ENCODE assay signal across 8 cellular contexts in the genomic region with DNA sequence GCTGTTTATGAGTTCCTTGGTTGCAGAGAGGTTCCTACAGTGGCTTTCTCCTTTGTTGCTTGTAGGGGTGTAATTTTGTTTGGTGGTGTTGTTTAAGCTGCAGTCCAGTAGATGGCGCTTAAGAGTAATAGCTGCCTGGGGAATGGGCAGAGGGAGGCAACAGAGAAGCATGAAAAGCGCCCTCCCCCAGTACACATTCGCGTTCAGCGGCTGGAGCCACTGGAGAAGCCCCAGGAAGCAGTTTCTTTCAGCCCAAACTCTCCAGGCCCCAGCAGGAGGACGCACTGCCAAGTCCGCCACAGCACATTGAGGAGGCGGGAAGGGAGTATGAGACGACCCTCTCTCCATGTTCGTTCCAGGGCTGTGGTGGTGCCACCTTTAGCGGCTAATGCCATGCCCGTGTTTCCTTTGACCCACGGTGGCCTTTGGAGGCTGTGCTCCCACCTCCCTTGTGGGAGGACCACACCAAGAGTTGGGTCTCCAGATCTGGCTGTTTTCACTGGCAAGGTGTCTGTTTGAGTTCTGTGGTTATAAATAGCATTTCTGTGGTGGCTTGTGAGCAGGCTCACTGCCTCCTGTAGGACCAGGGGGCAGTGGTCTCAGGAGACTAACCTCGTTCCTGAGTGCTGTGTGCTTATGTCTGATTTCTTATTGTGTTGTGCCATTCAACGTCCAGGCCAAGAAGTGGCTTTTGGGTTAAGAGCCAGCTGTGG.
DNase-seq lines count a peak whose midpoint lies in the region; ATAC-seq and TF ChIP-seq lines count a peak whose summit lies in the region.

No MANE protein-coding gene starts in this region.

- no peaks in the 10 kb centered on the region for H3K9me3 ChIP-seq in transverse colon

- H3K4me3 ChIP-seq in astrocyte of the spinal cord (ENCODE audit: low read depth, low read length), result no peak overlapping the region
- no peak overlapping the region for H3K4me3 ChIP-seq in transverse colon

- in situ Hi-C loops in astrocyte of the spinal cord (cut with HindIII; ENCODE audit: low sequenced_read_pairs), result no loop called here
- in situ Hi-C loops in transverse colon (cut with MboI; ENCODE audit: low pct_ligation_motif_present in 1 of 4, low pct_unique_long_range_greater_than_20kb in 1 of 4, low sequenced_read_pairs in 3 of 4), result no loop called here

- no peak for TF ChIP-seq EP300 in transverse colon (IDR thresholded peaks at IDR 0.05; ENCODE audit: low read depth)

- no peaks in the 10 kb centered on the region for H3K27me3 ChIP-seq in transverse colon

- no peak for TF ChIP-seq POLR2A in transverse colon (IDR thresholded peaks at IDR 0.05)

- intact Hi-C loops in transverse colon (cut with DNase I; ENCODE audit: low total_unique reads), result no loop called here

- TF ChIP-seq CTCF in AG09319 (IDR thresholded peaks at IDR 0.05; ENCODE audit: low read depth, low read length) (peak; percentile 77), astrocyte of the spinal cord (IDR thresholded peaks at IDR 0.05; ENCODE audit: low read depth, low read length) (peak; percentile 81), transverse colon (IDR thresholded peaks at IDR 0.05) (peak; percentile 46 to 59 (median 54))

- ATAC-seq in GM18858 (IDR thresholded peaks at IDR 0.05; ENCODE audit: unreplicated experiment), result no peak

- H3K36me3 ChIP-seq in transverse colon, result no peaks in the 10 kb centered on the region

- no peak for DNase-seq in AG09319 (ENCODE audit: extremely low read depth, low read depth)
- peak; percentile 67 for DNase-seq in GM03348 (ENCODE audit: low spot score)
- DNase-seq in NCI-H1105 treated with DMSO at 0.1 percent for 48 hours (lab: John Stamatoyannopoulos, UW), result peak; percentile 16
- peak; percentile 55 for DNase-seq in astrocyte of the spinal cord (ENCODE audit: low read depth, low spot score)
- peak; percentile 58 for DNase-seq in inferior parietal cortex (ENCODE audit: extremely low spot score)
- peak; percentile 17 for DNase-seq in transverse colon
- no peak for DNase-seq in activated effector memory CD4-positive, alpha-beta T cell treated with Interleukin-2 at 50 U/mL for 16 hours

- 81% methylated on average over 15 of the region's 15 CpGs; no CpG with 5 or more reads in 1 of the 2 donors for WGBS in transverse colon (ENCODE audit: low coverage in 1 of 2), 2 donors

- H3K4me1 ChIP-seq in transverse colon, result peaks cover 0 to 7% (median 3%) of the 10 kb centered on the region in 4 donors

- H3K27ac ChIP-seq in transverse colon, result no peak overlapping the region

Comparison
In these comparisons a context has a peak if more than half of its experiments do, and no peak if none do; other contexts are left out.
1. DNase-seq: peak in GM03348 (single experiment), NCI-H1105 treated with DMSO at 0.1 percent for 48 hours (single experiment), astrocyte of the spinal cord (single experiment), inferior parietal cortex (single experiment) and transverse colon (single experiment); none in AG09319 (single experiment) and activated effector memory CD4-positive, alpha-beta T cell treated with Interleukin-2 at 50 U/mL for 16 hours (single experiment).
2. Peak in every context shown above with its lines, with median percentiles within 50 percentile points of each other: CTCF ChIP-seq.